In the genomic region with DNA sequence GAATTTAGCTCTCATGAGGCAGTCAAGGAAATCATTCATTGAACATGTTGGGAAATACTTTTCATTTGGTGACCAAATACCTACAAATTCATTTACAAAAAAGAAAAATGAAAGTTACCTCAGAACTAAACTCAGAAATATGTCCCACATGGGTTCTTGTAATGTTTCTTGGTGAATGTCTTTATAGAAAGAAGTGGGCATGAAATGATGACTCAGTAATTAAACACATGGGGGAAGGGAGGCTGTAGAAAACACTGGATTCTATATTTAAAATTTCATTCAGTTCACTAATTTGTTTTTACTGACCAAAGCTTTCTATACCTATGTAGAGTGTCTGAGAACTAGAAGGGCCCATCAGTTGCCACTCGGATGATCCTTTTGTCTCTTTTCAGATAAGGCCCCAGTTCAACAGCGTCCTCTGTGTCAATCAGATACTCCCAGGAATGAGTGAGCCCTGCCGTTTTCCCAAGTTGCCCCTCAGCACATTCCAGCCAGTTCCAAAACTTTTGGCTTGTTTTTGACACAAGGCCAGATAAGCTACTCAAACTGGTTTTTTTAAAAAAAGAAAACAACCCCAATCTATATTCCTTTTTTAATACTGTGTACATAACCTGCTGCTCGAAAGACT, we compare ENCODE assay signal across 19 cellular contexts. TPM values are rescaled to one million over a fixed set of nuclear protein-coding genes. Genes with fewer than 3 reads are reported as not detected.
DNase-seq lines count a peak whose midpoint lies in the region; ATAC-seq and TF ChIP-seq lines count a peak whose summit lies in the region.
"Had no signal": no experiment of that assay in that cellular context is flagged by ENCODE, and none has a peak within 500 bp of the region (broad histone marks: within the 10 kb centered on the region; RNA-seq: fewer than 3 reads in every experiment).

No MANE protein-coding gene starts in this region.

- H3K79me1 ChIP-seq in mesenchymal stem cell (replicated peaks; ENCODE audit: low read length, poor library complexity, severe bottlenecking), result peaks cover 22% of the 10 kb centered on the region

- no TSS peak for BruUV-seq in Caco-2 (replicated peaks; lab: Mats Ljungman, UMichigan)

- H3K4me3 ChIP-seq in GM23338, result no peak overlapping the region
- no peak overlapping the region for H3K4me3 ChIP-seq in brain microvascular endothelial cell (ENCODE audit: low read depth, low read length)
- H3K4me3 ChIP-seq in mesenchymal stem cell (ENCODE audit: insufficient read depth in 1 of 2, low read depth in 1 of 2, low read length in 2 of 2), result no peak overlapping the region
- no peak overlapping the region for H3K4me3 ChIP-seq in smooth muscle cell
- H3K4me3 ChIP-seq in Caco-2 (ENCODE audit: low read depth, low read length), result no peak overlapping the region
- H3K4me3 ChIP-seq: body of pancreas, ovary had no signal

- no peak overlapping the region for H2BK5ac ChIP-seq in mesenchymal stem cell (ENCODE audit: low read depth, low read length, poor library complexity, severe bottlenecking)

- H3K14ac ChIP-seq in mesenchymal stem cell (ENCODE audit: low read length in 2 of 2), result no peak overlapping the region

- H4K20me1 ChIP-seq in GM23338 (replicated peaks; ENCODE audit: insufficient read depth) (no peaks in the 10 kb centered on the region), smooth muscle cell (ENCODE audit: low read depth) (peaks cover 15% of the 10 kb centered on the region)

- H4K91ac ChIP-seq in mesenchymal stem cell (ENCODE audit: low read length), result no peak overlapping the region

- H3F3A ChIP-seq in GM23338 (replicated peaks; ENCODE audit: low read depth) (no peaks in the 10 kb centered on the region), smooth muscle cell (ENCODE audit: low read depth) (peaks cover 67% of the 10 kb centered on the region)

- H2BK120ac ChIP-seq in mesenchymal stem cell (ENCODE audit: low read depth, low read length), result no peak overlapping the region

- H3K4me2 ChIP-seq in GM23338 (no peak overlapping the region), mesenchymal stem cell (ENCODE audit: low read length, poor library complexity, severe bottlenecking) (no peak overlapping the region), smooth muscle cell (peak overlapping the region; percentile 20)

- no peak for TF ChIP-seq CTCF in GM23338 (conservative IDR thresholded peaks at IDR 0.05; ENCODE audit: low read depth in 2 of 2)
- no peak for TF ChIP-seq CTCF in brain microvascular endothelial cell (IDR thresholded peaks at IDR 0.05; ENCODE audit: low read depth, low read length, missing control alignments)
- TF ChIP-seq CTCF in smooth muscle cell (IDR thresholded peaks at IDR 0.05; ENCODE audit: borderline replicate concordance, insufficient read depth, poor library complexity, severe bottlenecking), result no peak
- TF ChIP-seq CTCF in Caco-2 (IDR thresholded peaks at IDR 0.05; ENCODE audit: insufficient read depth in 1 of 2, low read depth in 1 of 2, low read length in 1 of 2, severe bottlenecking in 1 of 2, unreplicated experiment in 1 of 2), result no peak

- peak overlapping the region; percentile 31 for H3K9ac ChIP-seq in mesenchymal stem cell (ENCODE audit: low read length)
- no peak overlapping the region for H3K9ac ChIP-seq in smooth muscle cell (ENCODE audit: low read depth)

- no peaks in the 10 kb centered on the region for H3K9me3 ChIP-seq in mesenchymal stem cell (ENCODE audit: control insufficient read depth, low read length)
- H3K9me3 ChIP-seq in smooth muscle cell (replicated peaks; ENCODE audit: low read depth), result no peaks in the 10 kb centered on the region
- H3K9me3 ChIP-seq in Caco-2, result no peaks in the 10 kb centered on the region
- H3K9me3 ChIP-seq: body of pancreas, ovary had no signal

- H3K27me3 ChIP-seq in GM23338 (ENCODE audit: insufficient read depth), result no peaks in the 10 kb centered on the region
- H3K27me3 ChIP-seq in brain microvascular endothelial cell (replicated peaks), result no peaks in the 10 kb centered on the region
- H3K27me3 ChIP-seq in mesenchymal stem cell (ENCODE audit: control insufficient read depth in 1 of 2, insufficient read depth in 1 of 2, low read length in 2 of 2), result no peaks in the 10 kb centered on the region
- no peaks in the 10 kb centered on the region for H3K27me3 ChIP-seq in smooth muscle cell (ENCODE audit: low read depth)
- H3K27me3 ChIP-seq in Caco-2 (replicated peaks; ENCODE audit: control insufficient read depth, insufficient read depth, low read length), result no peaks in the 10 kb centered on the region
- H3K27me3 ChIP-seq: body of pancreas, ovary had no signal

- 0 out of 3 replicates have a peak, but pooled peaks have one; percentile 30 for ATAC-seq in GM23338
- ATAC-seq: activated CD4-positive, CD25-positive, alpha-beta regulatory T cell treated with anti-CD3 and anti-CD28 coated beads, Interleukin-2, amount 50 U/mL, for 24 hours; body of pancreas; effector memory CD8-positive, alpha-beta T cell had no signal

- in situ Hi-C loops in brain microvascular endothelial cell (cut with HindIII; ENCODE audit: low pct_ligation_motif_present, low sequenced_read_pairs), result no loop called here

- no peak overlapping the region for H3K4me3 Mint-ChIP-seq in GM23338
- H3K4me3 Mint-ChIP-seq in Caco-2 (ENCODE audit: unreplicated experiment), result no peak overlapping the region
- H3K4me3 Mint-ChIP-seq: effector memory CD8-positive, alpha-beta T cell had no signal

- peak overlapping the region; percentile 73 for H2AK5ac ChIP-seq in mesenchymal stem cell (ENCODE audit: low read length, severe bottlenecking)

- H3K9me2 ChIP-seq in GM23338 (ENCODE audit: insufficient read depth), result no peaks in the 10 kb centered on the region

- CTCF ChIA-PET in Caco-2 (lab: Charles Lee), result no interaction called here

- H3K27me3 Mint-ChIP-seq in GM23338 (ENCODE audit: insufficient read depth, low read depth, poor library complexity) (peaks cover 3% of the 10 kb centered on the region), Caco-2 (ENCODE audit: insufficient read depth, unreplicated experiment) (no peaks in the 10 kb centered on the region)

- peak overlapping the region; percentile 32 for H4K8ac ChIP-seq in mesenchymal stem cell (ENCODE audit: low read length)

- H3K27ac Mint-ChIP-seq in GM23338 (no peak overlapping the region; the same call in 1 of the 2 replicates), Caco-2 (ENCODE audit: unreplicated experiment) (no peak overlapping the region)
- H3K27ac Mint-ChIP-seq: effector memory CD8-positive, alpha-beta T cell had no signal

- no peak overlapping the region for H2BK15ac ChIP-seq in mesenchymal stem cell (ENCODE audit: low read depth, poor library complexity, severe bottlenecking)

- no peak overlapping the region for H3K4ac ChIP-seq in mesenchymal stem cell (ENCODE audit: low read depth in 1 of 2, low read length in 2 of 2)

- intact Hi-C loops in Caco-2 (cut with micrococcal nuclease; ENCODE audit: unreplicated experiment), result no loop called here

- no peak overlapping the region for H3K18ac ChIP-seq in mesenchymal stem cell (ENCODE audit: low read depth in 1 of 2, low read length in 2 of 2)

- POLR2A ChIA-PET in Caco-2 (lab: Charles Lee), result no interaction called here

- DNase-seq in GM23338 (ENCODE audit: low spot score) (peak; percentile 9), brain microvascular endothelial cell (no peak), mesenchymal stem cell (no peak), smooth muscle cell (lab: John Stamatoyannopoulos, UW; ENCODE audit: unreplicated experiment) (no peak), putamen (ENCODE audit: low spot score) (no peak), RKO (ENCODE audit: low spot score) (no peak), Caco-2 (no peak)
- DNase-seq: activated gamma-delta T cell treated with Interleukin-2 at 50 U/mL for 16 hours; body of pancreas; C1 segment of cervical spinal cord; DMS53; effector memory CD8-positive, alpha-beta T cell; foreskin melanocyte; KG1; NCI-H1105 treated with DMSO at 0.1 percent for 48 hours; NCI-H226; ovary; SHP77 had no signal

- H3K4me1 Mint-ChIP-seq in GM23338 (peaks cover 14% of the 10 kb centered on the region), Caco-2 (ENCODE audit: low read depth, unreplicated experiment) (peaks cover 32% of the 10 kb centered on the region)

- H3K9me3 Mint-ChIP-seq in GM23338, result no peaks in the 10 kb centered on the region
- H3K9me3 Mint-ChIP-seq in Caco-2 (ENCODE audit: unreplicated experiment), result no peaks in the 10 kb centered on the region
- H3K9me3 Mint-ChIP-seq: effector memory CD8-positive, alpha-beta T cell had no signal

- no peak overlapping the region for H2AFZ ChIP-seq in GM23338
- H2AFZ ChIP-seq in mesenchymal stem cell (ENCODE audit: low read depth, low read length), result no peak overlapping the region
- H2AFZ ChIP-seq in smooth muscle cell (ENCODE audit: low read depth), result no peak overlapping the region

- no peaks in the 10 kb centered on the region; the same call in 1 of the 2 replicates for H3K36me3 ChIP-seq in GM23338 (ENCODE audit: insufficient read depth)
- peaks cover 60% of the 10 kb centered on the region for H3K36me3 ChIP-seq in brain microvascular endothelial cell (replicated peaks)
- H3K36me3 ChIP-seq in mesenchymal stem cell (ENCODE audit: control insufficient read depth in 1 of 2, insufficient read depth in 2 of 2, low read depth in 1 of 2, low read length in 2 of 2), result peaks cover 17 to 95% of the 10 kb centered on the region in 2 experiments
- H3K36me3 ChIP-seq in smooth muscle cell (ENCODE audit: low read depth), result peaks cover 21% of the 10 kb centered on the region
- peaks cover 1% of the 10 kb centered on the region; the same call in 1 of the 2 replicates for H3K36me3 ChIP-seq in Caco-2 (ENCODE audit: control insufficient read depth, insufficient read depth, low read length)
- H3K36me3 ChIP-seq: ovary had no signal

- H3K36me3 Mint-ChIP-seq in GM23338 (ENCODE audit: low read depth) (peaks cover 30% of the 10 kb centered on the region), Caco-2 (ENCODE audit: insufficient read depth, unreplicated experiment) (peaks cover 92% of the 10 kb centered on the region)

- H3K79me2 ChIP-seq in GM23338 (replicated peaks; ENCODE audit: insufficient read depth), result no peaks in the 10 kb centered on the region
- H3K79me2 ChIP-seq in smooth muscle cell (ENCODE audit: low read depth), result peaks cover 36% of the 10 kb centered on the region

- H3K27ac ChIP-seq in GM23338 (ENCODE audit: low read depth) (no peak overlapping the region), brain microvascular endothelial cell (peak overlapping the region; percentile 8), mesenchymal stem cell (ENCODE audit: low read length, poor library complexity, severe bottlenecking) (peak overlapping the region; percentile 42), smooth muscle cell (ENCODE audit: low read depth) (peak overlapping the region; percentile 97)
- H3K27ac ChIP-seq: body of pancreas, ovary had no signal

- WGBS in mesenchymal stem cell, result 72% methylated on average over 3 of the region's 4 CpGs
- WGBS in smooth muscle cell (ENCODE audit: low lambda C conversion rate), result 31% methylated on average over 4 of the region's 4 CpGs

- no peak overlapping the region for H3K23ac ChIP-seq in mesenchymal stem cell (ENCODE audit: low read length in 2 of 2)

- H3K4me1 ChIP-seq in GM23338 (ENCODE audit: insufficient read depth), result no peaks in the 10 kb centered on the region
- peaks cover 9% of the 10 kb centered on the region for H3K4me1 ChIP-seq in mesenchymal stem cell (ENCODE audit: control insufficient read depth, insufficient read depth, low read depth, low read length)
- peaks cover 26% of the 10 kb centered on the region for H3K4me1 ChIP-seq in smooth muscle cell (ENCODE audit: low read depth)
- peaks cover 37% of the 10 kb centered on the region for H3K4me1 ChIP-seq in Caco-2

- no peak overlapping the region for H2BK12ac ChIP-seq in mesenchymal stem cell (ENCODE audit: low read length in 2 of 2)

RNA-seq across cellular contexts. Expression of gene AGBL3, which starts 49.3 kb away (rescaled TPM):
- 3.2 and 4.5 TPM in 2 replicates for total RNA-seq in GM23338 (2014; rRNA removed; shearing (Covaris generic))
- polyA plus RNA-seq in GM23338 (2016; fragmentation: Nextera tagmentation; extraction: Ambion mirVana), result 5.6 and 5.9 TPM in 2 replicates
- 0.51 TPM for polyA plus RNA-seq in mesenchymal stem cell (2013, experiment 1 of 2)
- polyA plus RNA-seq in mesenchymal stem cell (2013, experiment 2 of 2), result 0.41 TPM
- 2.5 and 5.1 TPM in 2 replicates for total RNA-seq in smooth muscle cell
- polyA plus RNA-seq in smooth muscle cell, result 0.23 and 0.48 TPM in 2 replicates
- 5.3 and 6.1 TPM in 2 replicates for total RNA-seq in Caco-2 (2022)
